In genomic region chr11:111417011-111417765, GRCh38 we compare ENCODE assay signal across 1 cellular context.
TF ChIP-seq lines count a peak whose summit lies in the region.

No MANE protein-coding gene starts in this region.

TF ChIP-seq in HepG2, 621 proteins besides CTCF, POLR2A, EP300 and RAD21 (continued from another document):
- TF ChIP-seq, protein P1, sequence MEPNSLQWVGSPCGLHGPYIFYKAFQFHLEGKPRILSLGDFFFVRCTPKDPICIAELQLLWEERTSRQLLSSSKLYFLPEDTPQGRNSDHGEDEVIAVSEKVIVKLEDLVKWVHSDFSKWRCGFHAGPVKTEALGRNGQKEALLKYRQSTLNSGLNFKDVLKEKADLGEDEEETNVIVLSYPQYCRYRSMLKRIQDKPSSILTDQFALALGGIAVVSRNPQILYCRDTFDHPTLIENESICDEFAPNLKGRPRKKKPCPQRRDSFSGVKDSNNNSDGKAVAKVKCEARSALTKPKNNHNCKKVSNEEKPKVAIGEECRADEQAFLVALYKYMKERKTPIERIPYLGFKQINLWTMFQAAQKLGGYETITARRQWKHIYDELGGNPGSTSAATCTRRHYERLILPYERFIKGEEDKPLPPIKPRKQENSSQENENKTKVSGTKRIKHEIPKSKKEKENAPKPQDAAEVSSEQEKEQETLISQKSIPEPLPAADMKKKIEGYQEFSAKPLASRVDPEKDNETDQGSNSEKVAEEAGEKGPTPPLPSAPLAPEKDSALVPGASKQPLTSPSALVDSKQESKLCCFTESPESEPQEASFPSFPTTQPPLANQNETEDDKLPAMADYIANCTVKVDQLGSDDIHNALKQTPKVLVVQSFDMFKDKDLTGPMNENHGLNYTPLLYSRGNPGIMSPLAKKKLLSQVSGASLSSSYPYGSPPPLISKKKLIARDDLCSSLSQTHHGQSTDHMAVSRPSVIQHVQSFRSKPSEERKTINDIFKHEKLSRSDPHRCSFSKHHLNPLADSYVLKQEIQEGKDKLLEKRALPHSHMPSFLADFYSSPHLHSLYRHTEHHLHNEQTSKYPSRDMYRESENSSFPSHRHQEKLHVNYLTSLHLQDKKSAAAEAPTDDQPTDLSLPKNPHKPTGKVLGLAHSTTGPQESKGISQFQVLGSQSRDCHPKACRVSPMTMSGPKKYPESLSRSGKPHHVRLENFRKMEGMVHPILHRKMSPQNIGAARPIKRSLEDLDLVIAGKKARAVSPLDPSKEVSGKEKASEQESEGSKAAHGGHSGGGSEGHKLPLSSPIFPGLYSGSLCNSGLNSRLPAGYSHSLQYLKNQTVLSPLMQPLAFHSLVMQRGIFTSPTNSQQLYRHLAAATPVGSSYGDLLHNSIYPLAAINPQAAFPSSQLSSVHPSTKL (CRISPR knock-in tag; IDR thresholded peaks at IDR 0.05) = peak; percentile 33; the same call in 1 of the 2 replicates
- TF ChIP-seq NONO (IDR thresholded peaks at IDR 0.05) (no peak), NONO (CRISPR knock-in tag; conservative IDR thresholded peaks at IDR 0.05) (peak; percentile 53; the same call in 1 of the 2 replicates), BORCS8-MEF2B (CRISPR knock-in tag; IDR thresholded peaks at IDR 0.05) (no peak), SMAD3 (CRISPR knock-in tag; IDR thresholded peaks at IDR 0.05) (no peak), FOSL2 (CRISPR knock-in tag; IDR thresholded peaks at IDR 0.05) (peak; percentile 41; the same call in 1 of the 2 replicates), ZNF646 (CRISPR knock-in tag; IDR thresholded peaks at IDR 0.05) (peak; percentile 32; the same call in 1 of the 2 replicates), SOX13 (IDR thresholded peaks at IDR 0.05) (no peak), SOX13 (CRISPR knock-in tag; conservative IDR thresholded peaks at IDR 0.05 in 1 of 2, IDR thresholded peaks at IDR 0.05 in 1 of 2) (peak in 1 of 2 experiments; percentile 41; a peak in 1 of 4 replicates)
- TF ChIP-seq, protein P2, sequence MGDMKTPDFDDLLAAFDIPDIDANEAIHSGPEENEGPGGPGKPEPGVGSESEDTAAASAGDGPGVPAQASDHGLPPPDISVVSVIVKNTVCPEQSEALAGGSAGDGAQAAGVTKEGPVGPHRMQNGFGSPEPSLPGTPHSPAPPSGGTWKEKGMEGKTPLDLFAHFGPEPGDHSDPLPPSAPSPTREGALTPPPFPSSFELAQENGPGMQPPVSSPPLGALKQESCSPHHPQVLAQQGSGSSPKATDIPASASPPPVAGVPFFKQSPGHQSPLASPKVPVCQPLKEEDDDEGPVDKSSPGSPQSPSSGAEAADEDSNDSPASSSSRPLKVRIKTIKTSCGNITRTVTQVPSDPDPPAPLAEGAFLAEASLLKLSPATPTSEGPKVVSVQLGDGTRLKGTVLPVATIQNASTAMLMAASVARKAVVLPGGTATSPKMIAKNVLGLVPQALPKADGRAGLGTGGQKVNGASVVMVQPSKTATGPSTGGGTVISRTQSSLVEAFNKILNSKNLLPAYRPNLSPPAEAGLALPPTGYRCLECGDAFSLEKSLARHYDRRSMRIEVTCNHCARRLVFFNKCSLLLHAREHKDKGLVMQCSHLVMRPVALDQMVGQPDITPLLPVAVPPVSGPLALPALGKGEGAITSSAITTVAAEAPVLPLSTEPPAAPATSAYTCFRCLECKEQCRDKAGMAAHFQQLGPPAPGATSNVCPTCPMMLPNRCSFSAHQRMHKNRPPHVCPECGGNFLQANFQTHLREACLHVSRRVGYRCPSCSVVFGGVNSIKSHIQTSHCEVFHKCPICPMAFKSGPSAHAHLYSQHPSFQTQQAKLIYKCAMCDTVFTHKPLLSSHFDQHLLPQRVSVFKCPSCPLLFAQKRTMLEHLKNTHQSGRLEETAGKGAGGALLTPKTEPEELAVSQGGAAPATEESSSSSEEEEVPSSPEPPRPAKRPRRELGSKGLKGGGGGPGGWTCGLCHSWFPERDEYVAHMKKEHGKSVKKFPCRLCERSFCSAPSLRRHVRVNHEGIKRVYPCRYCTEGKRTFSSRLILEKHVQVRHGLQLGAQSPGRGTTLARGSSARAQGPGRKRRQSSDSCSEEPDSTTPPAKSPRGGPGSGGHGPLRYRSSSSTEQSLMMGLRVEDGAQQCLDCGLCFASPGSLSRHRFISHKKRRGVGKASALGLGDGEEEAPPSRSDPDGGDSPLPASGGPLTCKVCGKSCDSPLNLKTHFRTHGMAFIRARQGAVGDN (CRISPR knock-in tag; IDR thresholded peaks at IDR 0.05) = peak; percentile 37; the same call in 1 of the 2 replicates
TF ChIP-seq in HepG2: peak in this region for 42.
